8 cellular contexts compared by ENCODE assay signal in genomic region chr17:50630524-50631194, GRCh38. TPM values are rescaled to one million over a fixed set of nuclear protein-coding genes. Genes with fewer than 3 reads are reported as not detected.
DNase-seq lines count a peak whose midpoint lies in the region; TF ChIP-seq lines count a peak whose summit lies in the region.

No MANE protein-coding gene starts in this region.

- no peak for TF ChIP-seq EP300 in esophagus muscularis mucosa (IDR thresholded peaks at IDR 0.05)

- no peak overlapping the region for H3K4me3 ChIP-seq in esophagus muscularis mucosa
- H3K4me3 ChIP-seq in retinal pigment epithelial cell (ENCODE audit: low read length), result no peak overlapping the region

- H3K9me3 ChIP-seq in esophagus muscularis mucosa, result no peaks in the 10 kb centered on the region

- intact Hi-C loops in esophagus muscularis mucosa (cut with DNase I), result loop anchor here (2.0 to 5.0 kb wide), 3 partner anchors 52 to 148 kb away; no protein-coding TSS in a partner anchor

- H3K27me3 ChIP-seq in esophagus muscularis mucosa, result peaks cover 7 to 77% (median 21%) of the 10 kb centered on the region in 4 donors

- WGBS in esophagus muscularis mucosa, result 62% methylated on average over 6 of the region's 7 CpGs

- H3K4me1 ChIP-seq in esophagus muscularis mucosa, result peaks cover 9 to 26% (median 24%) of the 10 kb centered on the region in 4 donors

- TF ChIP-seq POLR2A in esophagus muscularis mucosa (IDR thresholded peaks at IDR 0.05; ENCODE audit: low read depth), result no peak

- TF ChIP-seq CTCF in esophagus muscularis mucosa (IDR thresholded peaks at IDR 0.05) (peak; percentile 65 to 81 (median 78)), retinal pigment epithelial cell (conservative IDR thresholded peaks at IDR 0.05; ENCODE audit: low read depth, low read length) (peak; percentile 92)

- H3K36me3 ChIP-seq in esophagus muscularis mucosa, result no peaks in the 10 kb centered on the region

- H3K27ac ChIP-seq in esophagus muscularis mucosa (replicated peaks in 1 of 4), result no peak overlapping the region

- DNase-seq in DMS79 treated with DMSO at 0.1 percent for 48 hours (lab: John Stamatoyannopoulos, UW) (peak; percentile 48), DMS79 (lab: John Stamatoyannopoulos, UW) (no peak), NCI-H345 (lab: John Stamatoyannopoulos, UW) (peak; percentile 60), esophagus muscularis mucosa (ENCODE audit: extremely low spot score) (no peak), retinal pigment epithelial cell (ENCODE audit: low read depth) (no peak), NK-92 (lab: John Stamatoyannopoulos, UW; ENCODE audit: unreplicated experiment) (no peak), NCI-H1048 (lab: John Stamatoyannopoulos, UW) (no peak)
- peak; percentile 13 for DNase-seq in activated CD8-positive, alpha-beta memory T cell treated with anti-CD3 and anti-CD28 coated beads, Interleukin-2, amount 50 U/mL, for 1 hour (ENCODE audit: extremely low read depth)

RNA-seq across cellular contexts. Expression of gene ABCC3, which starts 4.0 kb away (rescaled TPM):
- 1 to 10 TPM in 3 of 4 donors, under 1 TPM in 1; 0.50 to 2.9 (median 1.9) TPM for total RNA-seq in esophagus muscularis mucosa

Comparison
In these comparisons a context has a peak if more than half of its experiments do, and no peak if none do; other contexts are left out.
1. DNase-seq: peak in DMS79 treated with DMSO at 0.1 percent for 48 hours (single experiment), NCI-H345 (single experiment) and activated CD8-positive, alpha-beta memory T cell treated with anti-CD3 and anti-CD28 coated beads, Interleukin-2, amount 50 U/mL, for 1 hour (single experiment); none in DMS79 (single experiment), esophagus muscularis mucosa (single experiment), retinal pigment epithelial cell (single experiment), NK-92 (single experiment) and NCI-H1048 (single experiment).